11 cellular contexts compared by ENCODE assay signal in the genomic region with DNA sequence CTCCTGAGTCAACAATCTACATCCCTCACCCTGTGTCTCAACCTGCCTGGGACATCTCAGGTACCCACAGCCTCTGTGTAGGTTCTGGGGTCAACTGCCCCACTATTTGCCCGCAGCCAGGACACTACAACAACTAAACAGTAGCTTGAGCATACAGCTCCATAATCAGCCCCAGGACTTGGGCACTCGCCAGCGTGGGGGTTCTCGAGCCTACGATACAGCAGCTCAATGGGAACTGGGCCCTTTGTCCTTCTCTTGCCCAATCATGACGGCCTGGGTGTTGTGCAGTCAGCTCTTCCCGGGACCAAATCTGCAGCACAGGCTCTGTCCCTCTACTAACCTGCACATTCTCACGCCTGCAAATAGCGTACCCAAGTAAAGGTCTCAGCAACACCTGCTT. TPM values are rescaled to one million over a fixed set of nuclear protein-coding genes. Genes with fewer than 3 reads are reported as not detected.
DNase-seq lines count a peak whose midpoint lies in the region; ATAC-seq and TF ChIP-seq lines count a peak whose summit lies in the region.
"Had no signal": no experiment of that assay in that cellular context is flagged by ENCODE, and none has a peak within 500 bp of the region (broad histone marks: within the 10 kb centered on the region; RNA-seq: fewer than 3 reads in every experiment).

No MANE protein-coding gene starts in this region.

- H3K79me2 ChIP-seq in DND-41 (ENCODE audit: insufficient read depth, low read length), result peaks cover 59% of the 10 kb centered on the region

- H2BK120ac ChIP-seq in neuronal stem cell (ENCODE audit: low read depth, low read length), result no peak overlapping the region

- H2BK12ac ChIP-seq in neuronal stem cell (ENCODE audit: low read length), result no peak overlapping the region

- peaks cover 26% of the 10 kb centered on the region for H3K79me1 ChIP-seq in neuronal stem cell (ENCODE audit: low read depth, low read length)

- peaks cover 33% of the 10 kb centered on the region for H3K4me1 ChIP-seq in DND-41 (ENCODE audit: insufficient read depth, low read length)
- peaks cover 10 to 12% of the 10 kb centered on the region in 2 donors for H3K4me1 ChIP-seq in duodenal mucosa (ENCODE audit: control insufficient read depth in 1 of 2, insufficient read depth in 2 of 2, low read length in 2 of 2)
- H3K4me1 ChIP-seq in neuronal stem cell (ENCODE audit: control insufficient read depth in 2 of 2, insufficient read depth in 1 of 2, low read depth in 1 of 2, low read length in 2 of 2), result peaks cover 0 to 6% of the 10 kb centered on the region in 2 donors

- H2AK5ac ChIP-seq in neuronal stem cell (ENCODE audit: low read depth, low read length), result peak overlapping the region; percentile 24

- no peak overlapping the region for H2BK15ac ChIP-seq in neuronal stem cell (ENCODE audit: low read length)

- H3K9ac ChIP-seq in DND-41 (ENCODE audit: low read depth, low read length) (no peak overlapping the region), duodenal mucosa (ENCODE audit: low read depth in 1 of 2, low read length in 2 of 2) (no peak overlapping the region), neuronal stem cell (ENCODE audit: low read depth, low read length, poor library complexity) (no peak overlapping the region)

- H3K4me3 ChIP-seq in DND-41 (ENCODE audit: low read depth in 1 of 2, low read length in 2 of 2) (peak overlapping the region; percentile 87 to 98; a peak in 3 of 4 replicates), LNCaP clone FGC (ENCODE audit: low read depth, low read length) (peak overlapping the region; percentile 82), duodenal mucosa (ENCODE audit: low read depth in 1 of 2, low read length in 2 of 2) (peak overlapping the region; percentile 82 to 85), neuronal stem cell (ENCODE audit: low read length in 2 of 2) (peak overlapping the region; percentile 33 to 65)

- DNase-seq in DND-41, result no peak
- no peak for DNase-seq in LNCaP clone FGC (ENCODE audit: low read depth)
- DNase-seq in neuronal stem cell (ENCODE audit: low spot score), result no peak
- DNase-seq in stimulated activated CD4-positive, alpha-beta T cell treated with anti-CD3 and anti-CD28 coated beads, Interleukin-4, amount 100 ng/mL, for 24 hours, result no peak
- DNase-seq in HT-29 (ENCODE audit: low spot score), result no peak
- DNase-seq in NCI-H2107 (lab: John Stamatoyannopoulos, UW), result no peak
- DNase-seq: left colon, NCI-H1417 had no signal

- peaks cover 64% of the 10 kb centered on the region for H3K36me3 ChIP-seq in DND-41 (ENCODE audit: insufficient read depth, low read length)
- H3K36me3 ChIP-seq in duodenal mucosa (ENCODE audit: control insufficient read depth in 1 of 2, insufficient read depth in 2 of 2, low read length in 2 of 2), result peaks cover 32 to 38% of the 10 kb centered on the region in 2 donors
- H3K36me3 ChIP-seq in neuronal stem cell (replicated peaks in 1 of 2; ENCODE audit: control insufficient read depth in 2 of 2, insufficient read depth in 2 of 2, low read length in 2 of 2), result peaks cover 31 to 50% of the 10 kb centered on the region in 2 donors

- H2AFZ ChIP-seq in DND-41 (ENCODE audit: low read depth, low read length) (no peak overlapping the region), neuronal stem cell (ENCODE audit: low read length) (no peak overlapping the region)

- H2BK5ac ChIP-seq in neuronal stem cell (ENCODE audit: low read length), result no peak overlapping the region

- WGBS in neuronal stem cell (ENCODE audit: extremely low coverage in 2 of 2, insufficient read length in 2 of 2, insufficient replicate concordance in 1 of 2), 2 donors, result no CpG with 5 or more reads among the region's 9 CpGs

- H4K20me1 ChIP-seq in DND-41 (ENCODE audit: insufficient read depth, low read length), result no peaks in the 10 kb centered on the region

- H3K14ac ChIP-seq in neuronal stem cell (ENCODE audit: low read length), result no peak overlapping the region

- TF ChIP-seq CTCF in DND-41 (IDR thresholded peaks at IDR 0.05; ENCODE audit: borderline replicate concordance, extremely low read depth, low read length, poor library complexity, severe bottlenecking) (no peak), LNCaP clone FGC (IDR thresholded peaks at IDR 0.05; ENCODE audit: control insufficient read depth, extremely low read depth, insufficient read depth) (no peak)

- H3K4ac ChIP-seq in neuronal stem cell (ENCODE audit: low read length), result no peak overlapping the region

- peaks cover 70% of the 10 kb centered on the region for H3K9me3 ChIP-seq in DND-41 (ENCODE audit: insufficient read depth, low read length, severe bottlenecking)
- peaks cover 41 to 46% of the 10 kb centered on the region in 2 donors for H3K9me3 ChIP-seq in duodenal mucosa (ENCODE audit: control insufficient read depth in 1 of 2, low read length in 2 of 2)
- H3K9me3 ChIP-seq in neuronal stem cell (replicated peaks in 1 of 2; ENCODE audit: control insufficient read depth in 2 of 2, insufficient read depth in 1 of 2, low read depth in 1 of 2, low read length in 2 of 2), result peaks cover 38 to 59% of the 10 kb centered on the region in 2 donors

- H3K23ac ChIP-seq in neuronal stem cell (ENCODE audit: low read depth, low read length, poor library complexity), result no peak overlapping the region

- H3K4me2 ChIP-seq in DND-41 (ENCODE audit: insufficient read depth, low read length) (peak overlapping the region; percentile 83), neuronal stem cell (ENCODE audit: insufficient read depth, low read length, poor library complexity, severe bottlenecking) (no peak overlapping the region)

- H4K8ac ChIP-seq in neuronal stem cell (ENCODE audit: low read depth, low read length), result no peak overlapping the region

- H3K27me3 ChIP-seq in DND-41 (ENCODE audit: insufficient read depth, low read length, poor library complexity) (no peaks in the 10 kb centered on the region), duodenal mucosa (ENCODE audit: control insufficient read depth in 1 of 2, insufficient read depth in 2 of 2, low read length in 2 of 2) (no peaks in the 10 kb centered on the region), neuronal stem cell (ENCODE audit: control insufficient read depth in 3 of 3, insufficient read depth in 3 of 3, low read depth in 1 of 3, low read length in 3 of 3) (no peaks in the 10 kb centered on the region)

- H4K91ac ChIP-seq in neuronal stem cell (ENCODE audit: low read depth, low read length, poor library complexity), result no peak overlapping the region

- ATAC-seq in DND-41 (ENCODE audit: insufficient read depth, low read depth) (no peak), HG03139 (IDR thresholded peaks at IDR 0.05; ENCODE audit: unreplicated experiment) (no peak)
- ATAC-seq: left colon had no signal

- H3K18ac ChIP-seq in neuronal stem cell (ENCODE audit: low read length), result no peak overlapping the region

- H3K27ac ChIP-seq in DND-41 (ENCODE audit: low read length) (peak overlapping the region; percentile 98), duodenal mucosa (ENCODE audit: low read depth, low read length) (no peak overlapping the region), neuronal stem cell (replicated peaks; ENCODE audit: low read length) (no peak overlapping the region)

RNA-seq across cellular contexts. Expression of a gene that starts 1.3 kb away (rescaled TPM):
- polyA plus RNA-seq in neuronal stem cell (2013, experiment 1 of 2), result 5.1 TPM
- 5.3 TPM for polyA plus RNA-seq in neuronal stem cell (2013, experiment 2 of 2)
- total RNA-seq in HT-29 (2014; rRNA removed; shearing (Covaris generic)), result 12.1 and 12.3 TPM in 2 replicates

RNA-seq across cellular contexts. Expression of a gene that starts 30.5 kb away (rescaled TPM):
- polyA plus RNA-seq in neuronal stem cell (2013, experiment 1 of 2), result not detected
- polyA plus RNA-seq in neuronal stem cell (2013, experiment 2 of 2), result not detected
- not detected in 2 replicates for total RNA-seq in HT-29 (2014; rRNA removed; shearing (Covaris generic))
- total RNA-seq: bronchial epithelial cell had no signal

RNA-seq across cellular contexts. Expression of a gene that starts 50.7 kb away (rescaled TPM):
- 5.5 TPM for polyA plus RNA-seq in neuronal stem cell (2013, experiment 1 of 2)
- 6.2 TPM for polyA plus RNA-seq in neuronal stem cell (2013, experiment 2 of 2)
- not detected in 2 replicates for total RNA-seq in HT-29 (2014; rRNA removed; shearing (Covaris generic))
